Comparison of ENCODE assay signal across 8 cellular contexts in the genomic region with DNA sequence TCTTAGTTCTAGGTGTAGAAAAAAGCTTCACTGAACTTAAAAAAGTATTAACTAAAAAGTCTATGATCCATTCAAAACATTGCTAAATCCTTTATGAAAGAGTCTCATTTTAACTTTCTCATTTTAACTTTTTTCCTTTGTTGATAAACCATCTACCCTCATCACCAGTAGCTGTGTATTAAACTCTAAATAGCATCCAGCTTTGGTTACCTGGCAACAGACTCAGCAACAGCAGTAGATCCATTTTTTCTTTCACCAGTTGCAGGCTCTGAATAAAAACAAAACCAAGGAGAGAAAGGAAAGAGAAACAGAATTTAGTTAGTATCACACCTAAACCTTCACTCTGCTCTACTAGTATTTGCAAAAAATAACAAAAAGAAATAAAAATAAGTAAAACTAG. TPM values are rescaled to one million over a fixed set of nuclear protein-coding genes. Genes with fewer than 3 reads are reported as not detected.
DNase-seq lines count a peak whose midpoint lies in the region; ATAC-seq, FAIRE-seq and TF ChIP-seq lines count a peak whose summit lies in the region.

No MANE protein-coding gene starts in this region.

- ATAC-seq in Right ventricle myocardium superior (ENCODE audit: poor library complexity): peak; percentile 60
- no peak for ATAC-seq in T-helper 17 cell

- TF ChIP-seq CTCF in left ventricle myocardium inferior (IDR thresholded peaks at IDR 0.05; ENCODE audit: borderline replicate concordance): no peak

- H3K27me3 ChIP-seq in left ventricle myocardium inferior (ENCODE audit: low read depth): no peaks in the 10 kb centered on the region

- no peaks in the 10 kb centered on the region for H3K27me3 Mint-ChIP-seq in T-helper 17 cell

- H3K9me3 ChIP-seq in T-helper 17 cell (ENCODE audit: control insufficient read depth, low read length, poor library complexity, severe bottlenecking): no peaks in the 10 kb centered on the region
- H3K9me3 ChIP-seq in left ventricle myocardium inferior (replicated peaks): no peaks in the 10 kb centered on the region

- peak overlapping the region; percentile 44 for H3K27ac ChIP-seq in left ventricle myocardium inferior (replicated peaks)

- peaks cover 13% of the 10 kb centered on the region for H3K4me1 ChIP-seq in left ventricle myocardium inferior

- intact Hi-C loops in Right ventricle myocardium superior (cut with DNase I) (no loop called here), cardiac septum (cut with DNase I) (no loop called here), left ventricle myocardium inferior (cut with micrococcal nuclease) (no loop called here)

- peaks cover 48% of the 10 kb centered on the region for H3K36me3 ChIP-seq in left ventricle myocardium inferior

- H3K4me3 ChIP-seq in left ventricle myocardium inferior: no peak overlapping the region

- peaks cover 4% of the 10 kb centered on the region for H3K4me1 Mint-ChIP-seq in T-helper 17 cell

- DNase-seq in Right ventricle myocardium superior (no peak), cardiac septum (ENCODE audit: low spot score) (no peak), T-helper 17 cell (no peak), left ventricle myocardium inferior (no peak), urothelium cell line (ENCODE audit: low spot score) (peak; percentile 24), anterior cingulate cortex (lab: John Stamatoyannopoulos, UW) (no peak), ecto neural progenitor cell (ENCODE audit: low spot score) (no peak), SW480 (ENCODE audit: low spot score) (no peak)

- peaks cover 9% of the 10 kb centered on the region for H3K36me3 Mint-ChIP-seq in T-helper 17 cell (ENCODE audit: low read depth)

- peak overlapping the region; percentile 3 for H3K27ac Mint-ChIP-seq in T-helper 17 cell

- no peak for FAIRE-seq in urothelium cell line (lab: Jason Lieb, UNC)

- H3K4me3 Mint-ChIP-seq in T-helper 17 cell: no peak overlapping the region

RNA-seq across cellular contexts. Expression of a gene that starts 51.6 kb away (rescaled TPM):
- total RNA-seq in Right ventricle myocardium superior: 23.7 TPM
- 33.1 TPM for total RNA-seq in cardiac septum
- total RNA-seq in T-helper 17 cell: 10 to 100 TPM; 48.0 to 51.6 TPM
- total RNA-seq in left ventricle myocardium inferior: 28.6 TPM
